Comparison of ENCODE assay signal across 7 cellular contexts in genomic region chr1:83440586-83440985, GRCh38.
DNase-seq lines count a peak whose midpoint lies in the region; ATAC-seq, FAIRE-seq and TF ChIP-seq lines count a peak whose summit lies in the region.
"Not testable (repeated sequence)": the region's sequence is repeated elsewhere in the genome, so short reads cannot be mapped to it uniquely, and the experiment has no call there.

No MANE protein-coding gene starts in this region.

- not testable (repeated sequence) for H3K4ac ChIP-seq in H1 (replicated peaks; ENCODE audit: insufficient read length, low read depth, low read length)

- H3K23ac ChIP-seq in H1 (ENCODE audit: insufficient read length), result not testable (repeated sequence)

- H3K4me3 ChIP-seq in RWPE2 (ENCODE audit: severe bottlenecking); H1 (ENCODE audit: extremely low read depth in 1 of 4, insufficient read depth in 2 of 4, low read depth in 3 of 4, low read length in 4 of 4); fibroblast of pulmonary artery (replicated peaks; ENCODE audit: low read depth, low read length); keratinocyte (ENCODE audit: control insufficient read depth in 2 of 3, extremely low read depth in 1 of 3, insufficient read depth in 2 of 3, low read depth in 1 of 3, low read length in 3 of 3); retinal pigment epithelial cell (ENCODE audit: low read length): not testable (repeated sequence)

- not testable (repeated sequence) for H2BK120ac ChIP-seq in H1 (replicated peaks; ENCODE audit: low read depth, low read length)

- H3K27me3 ChIP-seq in RWPE2 (ENCODE audit: insufficient read depth, poor library complexity, severe bottlenecking); H1 (replicated peaks in 1 of 4; ENCODE audit: control insufficient read depth in 3 of 4, extremely low read depth in 1 of 4, insufficient read depth in 3 of 4, low read length in 3 of 4); keratinocyte (ENCODE audit: control insufficient read depth, extremely low read depth, insufficient read depth, low read length): not testable (repeated sequence)

- not testable (repeated sequence) for H3K9me3 ChIP-seq in RWPE2 (ENCODE audit: severe bottlenecking); H1 (ENCODE audit: insufficient read depth in 2 of 2, low read depth in 1 of 2, low read length in 1 of 2); keratinocyte (ENCODE audit: control insufficient read depth, low read depth, low read length)

- H4K5ac ChIP-seq in H1 (ENCODE audit: insufficient read length, low read depth, low read length), result not testable (repeated sequence)

- H4K20me1 ChIP-seq in H1 (replicated peaks in 1 of 2; ENCODE audit: control insufficient read depth in 1 of 2, insufficient read depth in 2 of 2, low read length in 2 of 2); keratinocyte (ENCODE audit: control insufficient read depth, extremely low read depth, insufficient read depth, low read length): not testable (repeated sequence)

- peak; percentile 35; the same call in 2 of the 3 replicates for ATAC-seq in RWPE2 (ENCODE audit: low read depth)

- not testable (repeated sequence) for TF ChIP-seq CTCF in RWPE2 (IDR thresholded peaks at IDR 0.05; ENCODE audit: poor library complexity, severe bottlenecking); H1 (IDR thresholded peaks at IDR 0.05; ENCODE audit: control extremely low read depth in 1 of 3, insufficient read depth in 1 of 3, low read depth in 1 of 3, low read length in 3 of 3); fibroblast of pulmonary artery (IDR thresholded peaks at IDR 0.05; ENCODE audit: low read length, missing control alignments); keratinocyte (optimal IDR thresholded peaks at IDR 0.05 in 1 of 3, IDR thresholded peaks at IDR 0.05 in 1 of 3, conservative IDR thresholded peaks at IDR 0.05 in 1 of 3; ENCODE audit: extremely low read depth in 1 of 3, insufficient read depth in 2 of 3, low read length in 3 of 3); retinal pigment epithelial cell (conservative IDR thresholded peaks at IDR 0.05; ENCODE audit: low read depth, low read length)

- H3K36me3 ChIP-seq in RWPE2 (ENCODE audit: low read depth); H1 (ENCODE audit: control insufficient read depth in 2 of 4, insufficient read depth in 4 of 4, low read length in 3 of 4); keratinocyte (ENCODE audit: control insufficient read depth in 2 of 2, extremely low read depth in 1 of 2, insufficient read depth in 2 of 2, low read length in 2 of 2): not testable (repeated sequence)

- H2BK12ac ChIP-seq in H1 (ENCODE audit: low read depth, low read length), result not testable (repeated sequence)

- H4K8ac ChIP-seq in H1 (ENCODE audit: extremely low read depth, insufficient read depth, low read length), result not testable (repeated sequence)

- H3K4me2 ChIP-seq in H1 (ENCODE audit: insufficient read depth in 1 of 2, low read depth in 2 of 2, low read length in 2 of 2); keratinocyte (ENCODE audit: control insufficient read depth, extremely low read depth, insufficient read depth, low read depth, low read length): not testable (repeated sequence)

- WGBS in H1 (ENCODE audit: extremely low coverage in 1 of 2, insufficient coverage in 1 of 2, insufficient read length in 1 of 2, insufficient replicate concordance in 2 of 2, low coverage in 1 of 2, low lambda C conversion rate in 2 of 2, missing lambda C conversion rate in 1 of 2), 2 experiments, result 88% methylated on average over 3 of the region's 3 CpGs; no CpG with 5 or more reads in 1 of the 2 experiments

- H3K23me2 ChIP-seq in H1 (ENCODE audit: low read depth, low read length), result not testable (repeated sequence)

- not testable (repeated sequence) for H4K91ac ChIP-seq in H1 (replicated peaks; ENCODE audit: insufficient read length, low read length)

- H3K14ac ChIP-seq in H1 (ENCODE audit: insufficient read length), result not testable (repeated sequence)

- H3K27ac ChIP-seq in RWPE2 (ENCODE audit: poor library complexity, severe bottlenecking); H1 (ENCODE audit: low read depth, low read length); keratinocyte (ENCODE audit: control insufficient read depth, insufficient read depth, low read length): not testable (repeated sequence)

- not testable (repeated sequence) for H3K18ac ChIP-seq in H1 (ENCODE audit: extremely low read depth, low read length)

- TF ChIP-seq EP300 in H1 (IDR thresholded peaks at IDR 0.05; ENCODE audit: borderline replicate concordance in 1 of 2, low read depth in 2 of 2, low read length in 2 of 2), result not testable (repeated sequence)

- not testable (repeated sequence) for H3K9me1 ChIP-seq in keratinocyte (ENCODE audit: control insufficient read depth, extremely low read depth, insufficient read depth, low read length)

- H3K79me1 ChIP-seq in H1 (ENCODE audit: low read depth, low read length), result not testable (repeated sequence)

- not testable (repeated sequence) for H3K56ac ChIP-seq in H1 (replicated peaks; ENCODE audit: insufficient read length, low read depth, low read length)

- POLR2A ChIA-PET in H1 (lab: Charles Lee; ENCODE audit: partially characterized antibody), result not testable (repeated sequence)

- dilution Hi-C loops in keratinocyte (cut with MboI; ENCODE audit: extremely low pct_ligation_motif_present, low sequenced_read_pairs), result not testable (repeated sequence)

- not testable (repeated sequence) for H2BK5ac ChIP-seq in H1 (ENCODE audit: low read depth, low read length)

- peak; percentile 45 for FAIRE-seq in H1 (lab: Jason Lieb, UNC)
- peak; percentile 77 for FAIRE-seq in keratinocyte (lab: Jason Lieb, UNC)

- H3K79me2 ChIP-seq in H1 (ENCODE audit: control insufficient read depth in 1 of 2, insufficient read depth in 2 of 2, low read length in 2 of 2); keratinocyte (ENCODE audit: control insufficient read depth, insufficient read depth, low read length): not testable (repeated sequence)

- H2AFZ ChIP-seq in H1 (ENCODE audit: low read length); keratinocyte (ENCODE audit: control insufficient read depth, low read length): not testable (repeated sequence)

- not testable (repeated sequence) for TF ChIP-seq RAD21 in H1 (IDR thresholded peaks at IDR 0.05 in 1 of 2, conservative IDR thresholded peaks at IDR 0.05 in 1 of 2; ENCODE audit: low read depth in 2 of 2, low read length in 2 of 2)

- not testable (repeated sequence) for H3K4me1 ChIP-seq in RWPE2 (ENCODE audit: insufficient read depth, poor library complexity, severe bottlenecking); H1 (replicated peaks in 1 of 4; ENCODE audit: control insufficient read depth in 3 of 4, insufficient read depth in 4 of 4, low read length in 3 of 4); keratinocyte (ENCODE audit: control insufficient read depth, extremely low read depth, insufficient read depth, low read length)

- not testable (repeated sequence) for H3K9ac ChIP-seq in H1 (replicated peaks in 1 of 4; ENCODE audit: extremely low read depth in 1 of 4, low read depth in 3 of 4, low read length in 3 of 4); keratinocyte (ENCODE audit: control insufficient read depth, extremely low read depth, insufficient read depth, low read length)

- not testable (repeated sequence) for H2BK15ac ChIP-seq in H1 (ENCODE audit: low read length)

- not testable (repeated sequence) for H2AK5ac ChIP-seq in H1 (ENCODE audit: low read depth, low read length)

- not testable (repeated sequence) for TF ChIP-seq POLR2A in H1 (IDR thresholded peaks at IDR 0.05; ENCODE audit: control extremely low read depth in 1 of 2, low read depth in 2 of 2, low read length in 2 of 2)

- CTCF ChIA-PET in H1 (lab: Charles Lee; ENCODE audit: partially characterized antibody), result not testable (repeated sequence)

- H2BK20ac ChIP-seq in H1 (ENCODE audit: low read length), result not testable (repeated sequence)

- DNase-seq in Daoy (ENCODE audit: low read depth), result peak; percentile 25
- DNase-seq in HS-5 (ENCODE audit: low read depth), result peak; percentile 41
- not testable (repeated sequence) for DNase-seq in RWPE2 (ENCODE audit: low spot score); H1 (ENCODE audit: low read depth in 1 of 2, low spot score in 2 of 2); keratinocyte (ENCODE audit: low read depth, low spot score)
- peak; percentile 23 for DNase-seq in fibroblast of pulmonary artery (ENCODE audit: low read depth)
- DNase-seq in retinal pigment epithelial cell (ENCODE audit: low read depth), result peak; percentile 76
